ENCODE assay signal across 11 cellular contexts in genomic region chr3:113271594-113272368, GRCh38.
DNase-seq lines count a peak whose midpoint lies in the region; ATAC-seq and TF ChIP-seq lines count a peak whose summit lies in the region.
"Had no signal": no experiment of that assay in that cellular context is flagged by ENCODE, and none has a peak within 500 bp of the region (broad histone marks: within the 10 kb centered on the region; RNA-seq: fewer than 3 reads in every experiment).

No MANE protein-coding gene starts in this region.

- POLR2A ChIA-PET in MCF 10A (lab: Yijun Ruan, JAX): interaction anchor here (0.6 to 0.7 kb wide), 2 partner anchors 10 to 63 kb away, joined by 3 read pairs; no protein-coding TSS in a partner anchor
- POLR2A ChIA-PET in T-cell (lab: Charles Lee): no interaction called here

- no peak for TF ChIP-seq POLR2A in breast epithelium (IDR thresholded peaks at IDR 0.05)

- DNase-seq in breast epithelium (ENCODE audit: low spot score in 2 of 2): no peak
- no peak for DNase-seq in MCF 10A (ENCODE audit: unreplicated experiment)
- DNase-seq in neural crest cell (ENCODE audit: low read depth, low spot score): no peak
- DNase-seq in T-cell: no peak
- DNase-seq in activated CD4-positive, CD25-positive, alpha-beta regulatory T cell treated with anti-CD3 and anti-CD28 coated beads, Interleukin-2, amount 50 U/mL, for 72 hours: no peak
- DNase-seq: DMS79, NCI-H187, PC-9 had no signal

- no peak overlapping the region for H3K4me3 Mint-ChIP-seq in MCF 10A (ENCODE audit: unreplicated experiment)
- no peak overlapping the region for H3K4me3 Mint-ChIP-seq in neural crest cell
- H3K4me3 Mint-ChIP-seq in T-cell: no peak overlapping the region

- no peaks in the 10 kb centered on the region for H3K36me3 ChIP-seq in breast epithelium

- ATAC-seq in T-cell (replicated peaks in 1 of 4) (no peak), GM19395 (IDR thresholded peaks at IDR 0.05; ENCODE audit: unreplicated experiment) (no peak)
- ATAC-seq: HCT116 had no signal

- H3K9me3 ChIP-seq in breast epithelium: no peaks in the 10 kb centered on the region

- H3K27ac Mint-ChIP-seq in MCF 10A (ENCODE audit: low read depth, unreplicated experiment) (no peak overlapping the region), neural crest cell (ENCODE audit: unreplicated experiment) (peak overlapping the region; percentile 16), T-cell (no peak overlapping the region)

- TF ChIP-seq CTCF in breast epithelium (IDR thresholded peaks at IDR 0.05): no peak
- no peak for TF ChIP-seq CTCF in MCF 10A (IDR thresholded peaks at IDR 0.05; ENCODE audit: unreplicated experiment)
- no peak for TF ChIP-seq CTCF in VCaP (conservative IDR thresholded peaks at IDR 0.05)
- TF ChIP-seq CTCF in neural crest cell (conservative IDR thresholded peaks at IDR 0.05): no peak

- H3K4me3 ChIP-seq in breast epithelium: no peak overlapping the region
- H3K4me3 ChIP-seq: PC-9 had no signal

- intact Hi-C loops in breast epithelium (cut with DNase I; ENCODE audit: low total_unique reads): loop anchor here (5.0 kb wide), 2 partner anchors 1116 to 1456 kb away; no protein-coding TSS in a partner anchor
- intact Hi-C loops in MCF 10A (cut with micrococcal nuclease): no loop called here

- H3K27me3 ChIP-seq in breast epithelium: no peaks in the 10 kb centered on the region

- H3K27me3 Mint-ChIP-seq in MCF 10A (ENCODE audit: insufficient read depth, unreplicated experiment) (no peaks in the 10 kb centered on the region), neural crest cell (ENCODE audit: low read depth) (no peaks in the 10 kb centered on the region), T-cell (peaks cover 0 to 4% of the 10 kb centered on the region in 2 donors)

- H3K36me3 Mint-ChIP-seq in MCF 10A (ENCODE audit: insufficient read depth, unreplicated experiment) (no peaks in the 10 kb centered on the region), neural crest cell (ENCODE audit: low read depth) (peaks cover 25% of the 10 kb centered on the region), T-cell (no peaks in the 10 kb centered on the region)

- H3K27ac ChIP-seq in breast epithelium (peak overlapping the region; percentile 66 to 88), VCaP (peak overlapping the region; percentile 97)
- H3K27ac ChIP-seq: PC-9 had no signal

- peaks cover 0 to 11% of the 10 kb centered on the region in 2 donors for H3K4me1 ChIP-seq in breast epithelium

- no TSS peak for BruUV-seq in MCF 10A (replicated peaks; lab: Mats Ljungman, UMichigan)

- H3K4me1 Mint-ChIP-seq in MCF 10A (ENCODE audit: insufficient read depth, unreplicated experiment) (no peaks in the 10 kb centered on the region), neural crest cell (peaks cover 62% of the 10 kb centered on the region), T-cell (peaks cover 8 to 9% (median 9%) of the 10 kb centered on the region in 3 donors)

- CTCF ChIA-PET in MCF 10A (lab: Yijun Ruan, JAX) (interaction anchor here (0.5 to 1.4 kb wide), 3 partner anchors 8 to 42 kb away, joined by 3 to 4 read pairs (median 3); no protein-coding TSS in a partner anchor), T-cell (lab: Charles Lee) (no interaction called here)

- H3K9me3 Mint-ChIP-seq in MCF 10A (ENCODE audit: unreplicated experiment) (no peaks in the 10 kb centered on the region), neural crest cell (no peaks in the 10 kb centered on the region), T-cell (no peaks in the 10 kb centered on the region)
